In genomic region chr12:100927825-100928224, GRCh38 we compare ENCODE assay signal across 18 cellular contexts.
DNase-seq lines count a peak whose midpoint lies in the region; FAIRE-seq and TF ChIP-seq lines count a peak whose summit lies in the region.
"Had no signal": no experiment of that assay in that cellular context is flagged by ENCODE, and none has a peak within 500 bp of the region (broad histone marks: within the 10 kb centered on the region; RNA-seq: fewer than 3 reads in every experiment).

No MANE protein-coding gene starts in this region.

- intact Hi-C loops in prostate gland (cut with DNase I): no loop called here

- no peak overlapping the region for H2AK5ac ChIP-seq in H9 (ENCODE audit: insufficient read length, low read length)

- no peaks in the 10 kb centered on the region for H3K79me1 ChIP-seq in H9 (ENCODE audit: insufficient read depth, low read depth, low read length, poor library complexity, severe bottlenecking)

- H3T11ph ChIP-seq in H9 (ENCODE audit: low read length): no peak overlapping the region

- H4K20me1 ChIP-seq in keratinocyte (ENCODE audit: control insufficient read depth, extremely low read depth, insufficient read depth, low read length) (no peaks in the 10 kb centered on the region), H9 (ENCODE audit: control insufficient read depth, insufficient read depth, insufficient read length) (no peaks in the 10 kb centered on the region)

- peak; percentile 33 for DNase-seq in AG10803 (ENCODE audit: low read depth)
- DNase-seq in HT1080 (ENCODE audit: low read depth): peak; percentile 92
- peak; percentile 68 for DNase-seq in astrocyte of the spinal cord (ENCODE audit: low read depth, low spot score)
- peak; percentile 40 for DNase-seq in keratinocyte (ENCODE audit: low read depth, low spot score)
- no peak for DNase-seq in NCI-H510A (lab: John Stamatoyannopoulos, UW)
- DNase-seq in activated T-cell treated with anti-CD3 and anti-CD28 coated beads, Interleukin-2, amount 50 U/mL, for 24 hours: no peak
- no peak for DNase-seq in H9
- no peak for DNase-seq in prostate gland (ENCODE audit: low spot score)
- DNase-seq: activated CD4-positive, alpha-beta T cell treated with anti-CD3 and anti-CD28 coated beads, Interleukin-2, amount 50 U/mL, for 48 hours; DMS79; NCI-H1092; stomach had no signal

- H2BK20ac ChIP-seq in H9 (ENCODE audit: low read depth, low read length, poor library complexity, severe bottlenecking): no peak overlapping the region

- H3K36me3 ChIP-seq in keratinocyte (ENCODE audit: control insufficient read depth in 2 of 2, extremely low read depth in 1 of 2, insufficient read depth in 2 of 2, low read length in 2 of 2) (no peaks in the 10 kb centered on the region), prostate gland (no peaks in the 10 kb centered on the region)
- H3K36me3 ChIP-seq: ascending aorta, gastroesophageal sphincter, neutrophil, stomach had no signal

- peaks cover 18% of the 10 kb centered on the region for H3K4me1 ChIP-seq in keratinocyte (ENCODE audit: control insufficient read depth, extremely low read depth, insufficient read depth, low read length)
- H3K4me1 ChIP-seq in H9 (ENCODE audit: insufficient read depth, low read length): peaks cover 6% of the 10 kb centered on the region; the same call in 1 of the 2 replicates
- H3K4me1 ChIP-seq in prostate gland (replicated peaks): no peaks in the 10 kb centered on the region
- H3K4me1 ChIP-seq: ascending aorta, gastroesophageal sphincter, stomach had no signal

- H4K91ac ChIP-seq in H9 (ENCODE audit: insufficient read length, low read depth, low read length): no peak overlapping the region

- H2BK15ac ChIP-seq in H9 (ENCODE audit: low read depth, low read length): no peak overlapping the region

- H3K27me3 ChIP-seq in keratinocyte (ENCODE audit: control insufficient read depth, extremely low read depth, insufficient read depth, low read length): no peaks in the 10 kb centered on the region
- H3K27me3 ChIP-seq in H9 (ENCODE audit: insufficient read depth, low read length): no peaks in the 10 kb centered on the region
- H3K27me3 ChIP-seq in prostate gland (replicated peaks; ENCODE audit: insufficient read depth): no peaks in the 10 kb centered on the region
- H3K27me3 ChIP-seq: ascending aorta, gastroesophageal sphincter, neutrophil, stomach had no signal

- no peaks in the 10 kb centered on the region for H3K27me3 Mint-ChIP-seq in activated T-cell treated with anti-CD3 and anti-CD28 coated beads, Interleukin-2, amount 50 U/mL, for 24 hours
- H3K27me3 Mint-ChIP-seq in H9 (ENCODE audit: low read depth): no peaks in the 10 kb centered on the region
- H3K27me3 Mint-ChIP-seq: IgD-negative memory B cell had no signal

- H3K23ac ChIP-seq in H9 (ENCODE audit: insufficient read length, low read depth, low read length): no peak overlapping the region

- no peak overlapping the region for H3K18ac ChIP-seq in H9 (ENCODE audit: insufficient read length, low read depth, low read length)

- H3K9me3 Mint-ChIP-seq in activated T-cell treated with anti-CD3 and anti-CD28 coated beads, Interleukin-2, amount 50 U/mL, for 24 hours: no peaks in the 10 kb centered on the region
- H3K9me3 Mint-ChIP-seq in H9: 0 out of 5 replicates have a peak, but pooled peaks cover 0 to 2% of the 10 kb centered on the region in 2 experiments

- TF ChIP-seq CTCF in AG10803 (conservative IDR thresholded peaks at IDR 0.05; ENCODE audit: low read length): no peak
- no peak for TF ChIP-seq CTCF in astrocyte of the spinal cord (IDR thresholded peaks at IDR 0.05; ENCODE audit: low read depth, low read length)
- TF ChIP-seq CTCF in keratinocyte (optimal IDR thresholded peaks at IDR 0.05 in 1 of 3, IDR thresholded peaks at IDR 0.05 in 1 of 3, conservative IDR thresholded peaks at IDR 0.05 in 1 of 3; ENCODE audit: extremely low read depth in 1 of 3, insufficient read depth in 2 of 3, low read length in 3 of 3): no peak
- no peak for TF ChIP-seq CTCF in H9 (conservative IDR thresholded peaks at IDR 0.05)
- TF ChIP-seq CTCF in prostate gland (IDR thresholded peaks at IDR 0.05): no peak

- WGBS in H9 (ENCODE audit: extremely low coverage, insufficient read length, low lambda C conversion rate): no CpG with 5 or more reads among the region's 4 CpGs
- WGBS in prostate gland: 80% methylated on average over 4 of the region's 4 CpGs

- no peaks in the 10 kb centered on the region for H3K79me2 ChIP-seq in keratinocyte (ENCODE audit: control insufficient read depth, insufficient read depth, low read length)
- H3K79me2 ChIP-seq in H9 (ENCODE audit: insufficient read depth, low read length): no peaks in the 10 kb centered on the region

- no peak overlapping the region for H4K5ac ChIP-seq in H9 (ENCODE audit: insufficient read length, low read depth, low read length)

- H3K4me3 Mint-ChIP-seq in activated T-cell treated with anti-CD3 and anti-CD28 coated beads, Interleukin-2, amount 50 U/mL, for 24 hours: no peak overlapping the region
- H3K4me3 Mint-ChIP-seq in H9: no peak overlapping the region
- H3K4me3 Mint-ChIP-seq: IgD-negative memory B cell had no signal

- peak; percentile 85 for FAIRE-seq in keratinocyte (lab: Jason Lieb, UNC)
- FAIRE-seq: GM12878, TTC549 had no signal

- no peak overlapping the region for H3K27ac Mint-ChIP-seq in activated T-cell treated with anti-CD3 and anti-CD28 coated beads, Interleukin-2, amount 50 U/mL, for 24 hours
- no peak overlapping the region for H3K27ac Mint-ChIP-seq in H9
- H3K27ac Mint-ChIP-seq: IgD-negative memory B cell had no signal

- H4K8ac ChIP-seq in H9 (replicated peaks; ENCODE audit: insufficient read length, low read depth, low read length): no peak overlapping the region

- dilution Hi-C loops in keratinocyte (cut with MboI; ENCODE audit: extremely low pct_ligation_motif_present, low sequenced_read_pairs): no loop called here

- in situ Hi-C loops in astrocyte of the spinal cord (cut with HindIII; ENCODE audit: low sequenced_read_pairs): no loop called here

- H2AFZ ChIP-seq in keratinocyte (ENCODE audit: control insufficient read depth, low read length) (no peak overlapping the region), H9 (ENCODE audit: low read length) (no peak overlapping the region)

- H3K4me2 ChIP-seq in keratinocyte (ENCODE audit: control insufficient read depth, extremely low read depth, insufficient read depth, low read depth, low read length): peak overlapping the region; percentile 38
- no peak overlapping the region for H3K4me2 ChIP-seq in H9 (ENCODE audit: insufficient read depth, insufficient read length, low read length)

- no peak overlapping the region for H3K4me3 ChIP-seq in AG10803 (ENCODE audit: low read length)
- no peak overlapping the region for H3K4me3 ChIP-seq in astrocyte of the spinal cord (ENCODE audit: low read depth, low read length)
- H3K4me3 ChIP-seq in keratinocyte (ENCODE audit: control insufficient read depth in 2 of 3, extremely low read depth in 1 of 3, insufficient read depth in 2 of 3, low read depth in 1 of 3, low read length in 3 of 3): peak overlapping the region in 1 of 3 experiments; percentile 8
- H3K4me3 ChIP-seq in prostate gland: no peak overlapping the region
- H3K4me3 ChIP-seq: ascending aorta, gastroesophageal sphincter, GM12878, stomach had no signal

- H2BK12ac ChIP-seq in H9 (ENCODE audit: insufficient read length, low read depth, low read length): no peak overlapping the region

- no peaks in the 10 kb centered on the region for H3K4me1 Mint-ChIP-seq in activated T-cell treated with anti-CD3 and anti-CD28 coated beads, Interleukin-2, amount 50 U/mL, for 24 hours (ENCODE audit: low read depth)
- peaks cover 13 to 15% of the 10 kb centered on the region in 2 experiments for H3K4me1 Mint-ChIP-seq in H9
- H3K4me1 Mint-ChIP-seq: IgD-negative memory B cell had no signal

- no peak overlapping the region for H3K4ac ChIP-seq in H9 (ENCODE audit: low read depth, low read length)

- H3K36me3 Mint-ChIP-seq in activated T-cell treated with anti-CD3 and anti-CD28 coated beads, Interleukin-2, amount 50 U/mL, for 24 hours (ENCODE audit: low read depth): no peaks in the 10 kb centered on the region
- no peaks in the 10 kb centered on the region; a peak in 1 of 7 replicates for H3K36me3 Mint-ChIP-seq in H9 (ENCODE audit: insufficient read depth in 1 of 3, low read depth in 3 of 3)

- peak overlapping the region; percentile 3 for H3K9ac ChIP-seq in keratinocyte (ENCODE audit: control insufficient read depth, extremely low read depth, insufficient read depth, low read length)
- no peak overlapping the region for H3K9ac ChIP-seq in H9 (ENCODE audit: extremely low read depth, insufficient read length, low read length)

- no peak overlapping the region for H3K56ac ChIP-seq in H9 (ENCODE audit: insufficient read length, low read depth, low read length)

- no peaks in the 10 kb centered on the region for H3K9me1 ChIP-seq in keratinocyte (ENCODE audit: control insufficient read depth, extremely low read depth, insufficient read depth, low read length)

- no peaks in the 10 kb centered on the region for H3K23me2 ChIP-seq in H9 (ENCODE audit: insufficient read length, low read depth, low read length, poor library complexity, severe bottlenecking)

- no peak overlapping the region for H2BK120ac ChIP-seq in H9 (ENCODE audit: low read depth, low read length, poor library complexity, severe bottlenecking)

- TF ChIP-seq POLR2A in prostate gland (IDR thresholded peaks at IDR 0.05): no peak

- no peak overlapping the region for H2BK5ac ChIP-seq in H9 (ENCODE audit: insufficient read length, low read length)

- H3K9me3 ChIP-seq in keratinocyte (ENCODE audit: control insufficient read depth, low read depth, low read length): no peaks in the 10 kb centered on the region
- H3K9me3 ChIP-seq in H9 (ENCODE audit: control insufficient read depth, low read depth, low read length): no peaks in the 10 kb centered on the region
- no peaks in the 10 kb centered on the region for H3K9me3 ChIP-seq in prostate gland
- H3K9me3 ChIP-seq: ascending aorta, gastroesophageal sphincter, neutrophil, stomach had no signal

- H3K14ac ChIP-seq in H9 (ENCODE audit: insufficient read depth, low read length): no peak overlapping the region

- H3K27ac ChIP-seq in keratinocyte (ENCODE audit: control insufficient read depth, insufficient read depth, low read length) (peak overlapping the region; percentile 59), H9 (ENCODE audit: insufficient read length, low read depth, low read length) (no peak overlapping the region), prostate gland (no peak overlapping the region)
- H3K27ac ChIP-seq: ascending aorta, gastroesophageal sphincter, neutrophil, stomach had no signal

Comparison
In these comparisons a context has a peak if more than half of its experiments do, and no peak if none do; other contexts are left out.
1. DNase-seq: peak in AG10803 (single experiment), HT1080 (single experiment), astrocyte of the spinal cord (single experiment) and keratinocyte (single experiment); none in NCI-H510A (single experiment), activated T-cell treated with anti-CD3 and anti-CD28 coated beads, Interleukin-2, amount 50 U/mL, for 24 hours (single experiment), H9 (single experiment) and prostate gland (single experiment).